Comparison of ENCODE assay signal across 9 cellular contexts in the genomic region with DNA sequence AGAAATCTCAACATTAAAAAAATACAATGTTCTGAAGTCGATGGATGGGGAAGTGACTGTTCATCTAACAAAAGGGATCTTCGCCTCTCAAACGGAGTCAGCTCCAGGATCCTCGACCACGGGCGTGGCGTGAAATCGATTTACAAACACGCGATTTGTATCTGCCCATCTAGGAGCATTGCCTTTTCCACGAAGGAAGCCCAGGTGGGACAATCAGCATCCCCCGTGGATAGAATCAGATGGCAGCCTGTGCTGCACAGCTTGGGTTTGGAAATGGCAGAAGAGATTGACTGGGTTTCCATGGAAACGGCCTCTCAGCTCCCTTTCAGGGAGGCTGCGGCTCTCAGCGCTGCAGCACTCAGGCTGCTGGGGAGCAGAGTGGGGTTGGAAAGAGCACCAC.
DNase-seq lines count a peak whose midpoint lies in the region; ATAC-seq, FAIRE-seq and TF ChIP-seq lines count a peak whose summit lies in the region.
"Had no signal": no experiment of that assay in that cellular context is flagged by ENCODE, and none has a peak within 500 bp of the region (broad histone marks: within the 10 kb centered on the region; RNA-seq: fewer than 3 reads in every experiment).

No MANE protein-coding gene starts in this region.

- H3K56ac ChIP-seq in H1 (replicated peaks; ENCODE audit: insufficient read length, low read depth, low read length): no peak overlapping the region

- H3K9me3 ChIP-seq in GM23248 (ENCODE audit: low read depth): no peaks in the 10 kb centered on the region
- no peaks in the 10 kb centered on the region for H3K9me3 ChIP-seq in H1 (ENCODE audit: insufficient read depth in 2 of 2, low read depth in 1 of 2, low read length in 1 of 2)
- H3K9me3 ChIP-seq in osteoblast (ENCODE audit: low read depth, low read length): no peaks in the 10 kb centered on the region
- H3K9me3 ChIP-seq in body of pancreas: no peaks in the 10 kb centered on the region

- no peak overlapping the region for H4K5ac ChIP-seq in H1 (ENCODE audit: insufficient read length, low read depth, low read length)

- no peaks in the 10 kb centered on the region for H3K9me2 ChIP-seq in GM23248 (ENCODE audit: insufficient read depth)

- H3K36me3 ChIP-seq in GM23248 (ENCODE audit: low read depth) (no peaks in the 10 kb centered on the region), H1 (ENCODE audit: control insufficient read depth in 2 of 4, insufficient read depth in 4 of 4, low read length in 3 of 4) (no peaks in the 10 kb centered on the region), osteoblast (ENCODE audit: insufficient read depth, low read length) (no peaks in the 10 kb centered on the region), body of pancreas (replicated peaks in 1 of 2; ENCODE audit: insufficient read depth in 1 of 2, low read depth in 2 of 2) (no peaks in the 10 kb centered on the region)

- no peak overlapping the region for H3K23ac ChIP-seq in H1 (ENCODE audit: insufficient read length)

- H3K79me2 ChIP-seq in GM23248 (ENCODE audit: insufficient read depth) (no peaks in the 10 kb centered on the region), H1 (ENCODE audit: control insufficient read depth in 1 of 2, insufficient read depth in 2 of 2, low read length in 2 of 2) (no peaks in the 10 kb centered on the region), osteoblast (ENCODE audit: insufficient read depth, low read length) (no peaks in the 10 kb centered on the region)

- H3K4me1 ChIP-seq in GM23248 (ENCODE audit: insufficient read depth): no peaks in the 10 kb centered on the region
- peaks cover 0 to 2% (median under 1%) of the 10 kb centered on the region in 4 experiments; a peak in 1 of 7 replicates for H3K4me1 ChIP-seq in H1 (replicated peaks in 1 of 4; ENCODE audit: control insufficient read depth in 3 of 4, insufficient read depth in 4 of 4, low read length in 3 of 4)
- no peaks in the 10 kb centered on the region for H3K4me1 ChIP-seq in osteoblast (ENCODE audit: insufficient read depth, low read length)
- no peaks in the 10 kb centered on the region for H3K4me1 ChIP-seq in body of pancreas

- peak overlapping the region; percentile 20; the same call in 1 of the 2 replicates for H2AFZ ChIP-seq in GM23248
- no peak overlapping the region for H2AFZ ChIP-seq in H1 (ENCODE audit: low read length)
- H2AFZ ChIP-seq in osteoblast (ENCODE audit: low read length): no peak overlapping the region

- H3K18ac ChIP-seq in H1 (ENCODE audit: extremely low read depth, low read length): no peak overlapping the region

- POLR2A ChIA-PET in H1 (lab: Charles Lee; ENCODE audit: partially characterized antibody): interaction anchor here (1.3 to 2.7 kb wide), 2 partner anchors 10 to 17 kb away, joined by 4 to 7 read pairs; no protein-coding TSS in a partner anchor

- no peak overlapping the region for H2AK5ac ChIP-seq in H1 (ENCODE audit: low read depth, low read length)

- H3K9ac ChIP-seq in GM23248 (no peak overlapping the region), H1 (replicated peaks in 1 of 4; ENCODE audit: extremely low read depth in 1 of 4, low read depth in 3 of 4, low read length in 3 of 4) (no peak overlapping the region)

- no peak overlapping the region for H3K14ac ChIP-seq in H1 (ENCODE audit: insufficient read length)

- 0 out of 4 replicates have a peak, but pooled peaks of 1 of the 2 experiments have one; percentile 1 for TF ChIP-seq RAD21 in H1 (IDR thresholded peaks at IDR 0.05 in 1 of 2, conservative IDR thresholded peaks at IDR 0.05 in 1 of 2; ENCODE audit: low read depth in 2 of 2, low read length in 2 of 2)

- peak overlapping the region; percentile 3 for H3K4me3 ChIP-seq in GM23248
- H3K4me3 ChIP-seq in H1 (ENCODE audit: extremely low read depth in 1 of 4, insufficient read depth in 2 of 4, low read depth in 3 of 4, low read length in 4 of 4): peak overlapping the region; percentile 26 to 57 (median 36); a peak in 5 of 8 replicates
- peak overlapping the region; percentile 41 for H3K4me3 ChIP-seq in osteoblast (ENCODE audit: insufficient read depth, low read length)
- H3K4me3 ChIP-seq in lower leg skin (ENCODE audit: low read depth, poor library complexity, severe bottlenecking): no peak overlapping the region
- no peak overlapping the region for H3K4me3 ChIP-seq in body of pancreas

- ATAC-seq in body of pancreas (no peak), HG03457 (IDR thresholded peaks at IDR 0.05; ENCODE audit: unreplicated experiment) (no peak)

- no peak overlapping the region for H2BK12ac ChIP-seq in H1 (ENCODE audit: low read depth, low read length)

- H4K20me1 ChIP-seq in GM23248 (ENCODE audit: insufficient read depth) (no peaks in the 10 kb centered on the region), H1 (replicated peaks in 1 of 2; ENCODE audit: control insufficient read depth in 1 of 2, insufficient read depth in 2 of 2, low read length in 2 of 2) (no peaks in the 10 kb centered on the region), osteoblast (ENCODE audit: insufficient read depth, low read length) (no peaks in the 10 kb centered on the region)

- TF ChIP-seq POLR2A in H1 (IDR thresholded peaks at IDR 0.05; ENCODE audit: control extremely low read depth in 1 of 2, low read depth in 2 of 2, low read length in 2 of 2): no peak
- no peak for TF ChIP-seq POLR2A in lower leg skin (IDR thresholded peaks at IDR 0.05)
- TF ChIP-seq POLR2A in body of pancreas (IDR thresholded peaks at IDR 0.05): no peak

- H4K91ac ChIP-seq in H1 (replicated peaks; ENCODE audit: insufficient read length, low read length): no peak overlapping the region

- H2BK120ac ChIP-seq in H1 (replicated peaks; ENCODE audit: low read depth, low read length): no peak overlapping the region

- no peaks in the 10 kb centered on the region for H3K79me1 ChIP-seq in H1 (ENCODE audit: low read depth, low read length)

- DNase-seq in GM23248: no peak
- DNase-seq in NCI-H748 (lab: John Stamatoyannopoulos, UW; ENCODE audit: unreplicated experiment): peak; percentile 93
- peak in 1 of 2 experiments; percentile 69 for DNase-seq in H1 (ENCODE audit: low read depth in 1 of 2, low spot score in 2 of 2)
- DNase-seq in osteoblast (ENCODE audit: insufficient read length, low spot score, missing footprints): peak; percentile 29
- DNase-seq in lower leg skin (ENCODE audit: low spot score in 2 of 2): no peak
- DNase-seq in body of pancreas: no peak
- DNase-seq in activated T-cell treated with anti-CD3 and anti-CD28 coated beads, Interleukin-2, amount 50 U/mL, for 1 hour: no peak
- DNase-seq: MV-4-11 had no signal

- H3K23me2 ChIP-seq in H1 (ENCODE audit: low read depth, low read length): peaks cover 4% of the 10 kb centered on the region; the same call in 1 of the 2 replicates

- in situ Hi-C loops in GM23248 (cut with MboI): no loop called here

- 11 to 17% methylated on average over 15 of the region's 15 CpGs for WGBS in GM23248 (ENCODE audit: low coverage in 1 of 2, low lambda C conversion rate in 2 of 2, missing lambda C conversion rate in 2 of 2), 2 experiments
- 48% methylated on average over 15 of the region's 15 CpGs; no CpG with 5 or more reads in 1 of the 2 experiments for WGBS in H1 (ENCODE audit: extremely low coverage in 1 of 2, insufficient coverage in 1 of 2, insufficient read length in 1 of 2, insufficient replicate concordance in 2 of 2, low coverage in 1 of 2, low lambda C conversion rate in 2 of 2, missing lambda C conversion rate in 1 of 2), 2 experiments
- WGBS in lower leg skin, 2 donors: 45 to 52% methylated on average over 15 of the region's 15 CpGs
- 37 to 45% methylated on average over 15 of the region's 15 CpGs for WGBS in body of pancreas, 2 donors

- TF ChIP-seq CTCF in H1 (IDR thresholded peaks at IDR 0.05; ENCODE audit: control extremely low read depth in 1 of 3, insufficient read depth in 1 of 3, low read depth in 1 of 3, low read length in 3 of 3): no peak
- no peak for TF ChIP-seq CTCF in osteoblast (IDR thresholded peaks at IDR 0.05; ENCODE audit: extremely low read depth, low read depth, low read length)
- no peak for TF ChIP-seq CTCF in lower leg skin (IDR thresholded peaks at IDR 0.05)
- TF ChIP-seq CTCF in body of pancreas (IDR thresholded peaks at IDR 0.05): no peak

- no peak for TF ChIP-seq EP300 in H1 (IDR thresholded peaks at IDR 0.05; ENCODE audit: borderline replicate concordance in 1 of 2, low read depth in 2 of 2, low read length in 2 of 2)

- no peak overlapping the region for H3K4ac ChIP-seq in H1 (replicated peaks; ENCODE audit: insufficient read length, low read depth, low read length)

- H3K27me3 ChIP-seq in GM23248 (replicated peaks; ENCODE audit: insufficient read depth) (peaks cover 61% of the 10 kb centered on the region), H1 (replicated peaks in 1 of 4; ENCODE audit: control insufficient read depth in 3 of 4, extremely low read depth in 1 of 4, insufficient read depth in 3 of 4, low read length in 3 of 4) (no peaks in the 10 kb centered on the region; a peak in 1 of 7 replicates), osteoblast (ENCODE audit: insufficient read depth, low read length) (peaks cover 35% of the 10 kb centered on the region), body of pancreas (no peaks in the 10 kb centered on the region)

- CTCF ChIA-PET in H1 (lab: Charles Lee; ENCODE audit: partially characterized antibody): interaction anchor here (0.6 to 3.8 kb wide), 36 partner anchors 8 to 745 kb away, joined by 3 to 33 read pairs (median 4); no protein-coding TSS in a partner anchor

- no peaks in the 10 kb centered on the region for H3F3A ChIP-seq in GM23248 (ENCODE audit: insufficient read depth)

- no peak for FAIRE-seq in H1 (lab: Jason Lieb, UNC)

- no peak overlapping the region for H2BK15ac ChIP-seq in H1 (ENCODE audit: low read length)

- intact Hi-C loops in lower leg skin (cut with DNase I; ENCODE audit: low total_unique reads) (no loop called here), body of pancreas (cut with DNase I) (no loop called here)

- H2BK20ac ChIP-seq in H1 (ENCODE audit: low read length): no peak overlapping the region

- no peak overlapping the region for H3K27ac ChIP-seq in GM23248
- H3K27ac ChIP-seq in H1 (ENCODE audit: low read depth, low read length): no peak overlapping the region
- no peak overlapping the region for H3K27ac ChIP-seq in osteoblast (ENCODE audit: low read depth, low read length)
- H3K27ac ChIP-seq in body of pancreas: no peak overlapping the region

- H3K4me2 ChIP-seq in GM23248 (ENCODE audit: unreplicated experiment) (peak overlapping the region; percentile 40), H1 (ENCODE audit: insufficient read depth in 1 of 2, low read depth in 2 of 2, low read length in 2 of 2) (peak overlapping the region; percentile 59 to 86), osteoblast (ENCODE audit: insufficient read depth, low read length) (peak overlapping the region; percentile 56)

- H2BK5ac ChIP-seq in H1 (ENCODE audit: low read depth, low read length): no peak overlapping the region

- H4K8ac ChIP-seq in H1 (ENCODE audit: extremely low read depth, insufficient read depth, low read length): no peak overlapping the region

TF ChIP-seq in H1, 55 proteins besides CTCF, POLR2A, EP300 and RAD21:
- TF ChIP-seq KDM4A (IDR thresholded peaks at IDR 0.05; ENCODE audit: low read depth, low read length, severe bottlenecking) (peak; percentile 21), SUZ12 (IDR thresholded peaks at IDR 0.05; ENCODE audit: low read length) (no peak)
TF ChIP-seq in H1: peak in this region for 1.

Comparison
In these comparisons a context has a peak if more than half of its experiments do, and no peak if none do; other contexts are left out.
1. DNase-seq: peak in NCI-H748 (single experiment) and osteoblast (single experiment); none in GM23248 (single experiment), lower leg skin (0 of 2), body of pancreas (0 of 4) and activated T-cell treated with anti-CD3 and anti-CD28 coated beads, Interleukin-2, amount 50 U/mL, for 1 hour (single experiment).
2. H3K4me3 ChIP-seq: peak in GM23248 (single experiment), H1 (4 of 4) and osteoblast (single experiment); none in lower leg skin (single experiment) and body of pancreas (0 of 2).
3. Peak in every context shown above with its lines, with median percentiles within 50 percentile points of each other: H3K4me2 ChIP-seq.